In the genomic region with DNA sequence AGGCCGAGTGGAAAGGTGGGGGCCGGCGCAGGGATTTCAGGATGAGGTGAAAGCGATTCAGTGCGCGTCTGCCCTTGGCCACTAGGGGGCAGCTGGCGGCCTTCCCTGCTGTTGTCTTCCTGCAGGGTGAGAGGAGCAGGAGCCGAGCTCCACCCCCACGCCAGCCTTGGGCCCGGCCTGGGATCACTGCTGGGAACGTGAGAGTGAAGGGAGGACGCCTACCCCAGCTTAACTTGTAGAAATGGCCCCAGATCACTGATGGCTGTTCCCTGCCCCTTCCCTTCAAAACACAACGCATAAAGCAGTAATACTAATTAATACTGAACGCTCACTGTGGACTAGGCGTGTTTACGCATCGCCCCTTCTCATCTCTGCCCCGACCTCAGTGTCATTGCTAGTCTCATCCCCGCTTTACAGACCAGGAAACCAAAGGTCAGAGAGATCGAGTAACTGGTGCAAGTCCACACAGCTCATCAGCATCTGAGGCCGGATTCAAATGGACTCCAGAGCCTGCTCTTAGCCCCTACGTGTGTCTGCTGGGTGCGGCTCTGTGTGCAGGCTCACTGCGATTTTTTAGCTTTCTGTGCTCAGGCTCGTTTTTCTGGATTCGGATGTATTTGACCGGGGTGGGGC, we compare ENCODE assay signal across 8 cellular contexts. TPM values are rescaled to one million over a fixed set of nuclear protein-coding genes. Genes with fewer than 3 reads are reported as not detected.
DNase-seq lines count a peak whose midpoint lies in the region; ATAC-seq, FAIRE-seq and TF ChIP-seq lines count a peak whose summit lies in the region.

No MANE protein-coding gene starts in this region.

- H3K27me3 ChIP-seq in HAP-1 (ENCODE audit: low read depth) (no peaks in the 10 kb centered on the region), bronchial epithelial cell (ENCODE audit: control insufficient read depth, insufficient read depth, low read length) (no peaks in the 10 kb centered on the region)

- H3K4me3 ChIP-seq in AG10803 (ENCODE audit: low read length) (no peak overlapping the region), HAP-1 (no peak overlapping the region), bronchial epithelial cell (ENCODE audit: low read depth, low read length) (no peak overlapping the region)

- DNase-seq in AG10803 (ENCODE audit: low read depth) (peak; percentile 77), HAP-1 (ENCODE audit: low spot score in 2 of 2) (peak; percentile 73 to 92), NCI-H2227 (lab: John Stamatoyannopoulos, UW; ENCODE audit: unreplicated experiment) (peak; percentile 93), bronchial epithelial cell (ENCODE audit: low read depth) (peak; percentile 47), iris pigment epithelial cell (ENCODE audit: low read depth) (peak; percentile 77)
- DNase-seq in activated CD4-positive, CD25-positive, alpha-beta regulatory T cell treated with anti-CD3 and anti-CD28 coated beads, Interleukin-2, amount 50 U/mL, for 16 hours (ENCODE audit: low read depth, low spot score), result peak; percentile 37
- peak; percentile 27 to 38 for DNase-seq in stimulated activated CD4-positive, alpha-beta T cell treated with anti-CD3 and anti-CD28 coated beads, Interleukin-15, amount 100 ng/mL, for 1 hour (ENCODE audit: low read depth in 1 of 2, low spot score in 1 of 2)

- peaks cover 3% of the 10 kb centered on the region; the same call in 1 of the 2 replicates for H3K4me1 ChIP-seq in HAP-1

- H3K9me3 ChIP-seq in HAP-1, result no peaks in the 10 kb centered on the region

- in situ Hi-C loops in HAP-1 (cut with MboI; ENCODE audit: low sequenced_read_pairs), result no loop called here

- TF ChIP-seq CTCF in AG10803 (conservative IDR thresholded peaks at IDR 0.05; ENCODE audit: low read length) (peak; percentile 95), bronchial epithelial cell (IDR thresholded peaks at IDR 0.05; ENCODE audit: insufficient read depth, low read length, severe bottlenecking) (peak; percentile 99)

- H3K36me3 ChIP-seq in HAP-1 (replicated peaks) (no peaks in the 10 kb centered on the region; the same call in 1 of the 2 replicates), bronchial epithelial cell (ENCODE audit: control insufficient read depth, insufficient read depth, low read length) (peaks cover 5% of the 10 kb centered on the region)

- no peak for FAIRE-seq in bronchial epithelial cell (lab: Jason Lieb, UNC)

- ATAC-seq in HG03354 (IDR thresholded peaks at IDR 0.05; ENCODE audit: poor library complexity, severe bottlenecking, unreplicated experiment), result no peak

RNA-seq across cellular contexts. Expression of a gene that starts 24.3 kb away (rescaled TPM):
- total RNA-seq in bronchial epithelial cell, result 14.3 and 16.1 TPM in 2 replicates

RNA-seq across cellular contexts. Expression of a gene that starts 24.6 kb away (rescaled TPM):
- total RNA-seq in bronchial epithelial cell, result 33.5 and 36.9 TPM in 2 replicates

Comparison
In these comparisons a context has a peak if more than half of its experiments do, and no peak if none do; other contexts are left out.
1. DNase-seq: peak in every context shown above with its lines; median percentile 93 in NCI-H2227; 82 in HAP-1; 77 in AG10803; 77 in iris pigment epithelial cell; 47 in bronchial epithelial cell; 37 in activated CD4-positive, CD25-positive, alpha-beta regulatory T cell treated with anti-CD3 and anti-CD28 coated beads, Interleukin-2, amount 50 U/mL, for 16 hours; 32 in stimulated activated CD4-positive, alpha-beta T cell treated with anti-CD3 and anti-CD28 coated beads, Interleukin-15, amount 100 ng/mL, for 1 hour.